In genomic region chr20:31780839-31781238, GRCh38 we compare ENCODE assay signal across 7 cellular contexts.
"Had no signal": no experiment of that assay in that cellular context is flagged by ENCODE, and none has a peak within 500 bp of the region (broad histone marks: within the 10 kb centered on the region; RNA-seq: fewer than 3 reads in every experiment).

No MANE protein-coding gene starts in this region.

- DNase-seq: IMR-90, KBM-7, KG1 had no signal

- FAIRE-seq: HepG2, HTR-8/SVneo had no signal

- H3K27ac ChIP-seq: HL-60 had no signal

- H3K4me3 ChIP-seq: K562 had no signal
